Comparison of ENCODE assay signal across 22 cellular contexts in genomic region chr10:119540038-119540437, GRCh38. TPM values are rescaled to one million over a fixed set of nuclear protein-coding genes. Genes with fewer than 3 reads are reported as not detected.
A peak's percentile ranks its signal among the peaks of the same experiment; 100 is the strongest.
DNase-seq lines count a peak whose midpoint lies in the region; ATAC-seq and TF ChIP-seq lines count a peak whose summit lies in the region.
"Had no signal": no experiment of that assay in that cellular context is flagged by ENCODE, and none has a peak within 500 bp of the region (broad histone marks: within the 10 kb centered on the region; RNA-seq: fewer than 3 reads in every experiment).

No MANE protein-coding gene starts in this region.

- H3K36me3 ChIP-seq in GM06990 (ENCODE audit: control insufficient read depth, insufficient read depth, low read length) (peaks cover 1% of the 10 kb centered on the region; the same call in 1 of the 2 replicates), upper lobe of left lung (no peaks in the 10 kb centered on the region)
- H3K36me3 ChIP-seq: brain microvascular endothelial cell, left ventricle myocardium inferior had no signal

- WGBS in upper lobe of left lung, 2 donors = 94 to 96% methylated on average over 4 of the region's 4 CpGs

- H3K4me3 ChIP-seq in GM06990 (replicated peaks; ENCODE audit: low read depth, low read length) (peak overlapping the region; percentile 14), upper lobe of left lung (no peak overlapping the region)
- H3K4me3 ChIP-seq: mucosa of descending colon had no signal

- H3K36me3 Mint-ChIP-seq in T-helper 2 cell treated with Interferon-gamma antibody and Interleukin-4, amounts not matched to agents 5 μg/mL and 100 μg/mL, for 36 hours (ENCODE audit: low read depth) = peaks cover 27% of the 10 kb centered on the region
- H3K36me3 Mint-ChIP-seq in activated CD8-positive, alpha-beta T cell treated with anti-CD3 and anti-CD28 coated beads, Interleukin-2, amount 10 ng/mL, durations not matched to agents 7 days and 5 days (ENCODE audit: low read depth) = peaks cover 41% of the 10 kb centered on the region
- peaks cover 0 to 15% (median 0%) of the 10 kb centered on the region in 3 donors for H3K36me3 Mint-ChIP-seq in naive thymus-derived CD8-positive, alpha-beta T cell

- CTCF ChIA-PET in activated CD8-positive, alpha-beta T cell treated with anti-CD3 and anti-CD28 coated beads, Interleukin-2, amount 10 ng/mL, durations not matched to agents 7 days and 5 days (lab: Charles Lee) = interaction anchor here (1.3 to 5.4 kb wide), 11 partner anchors 10 to 341 kb away, joined by 3 to 43 read pairs (median 7); partner anchors contain the start of gene GRK5

- TF ChIP-seq POLR2A in upper lobe of left lung (IDR thresholded peaks at IDR 0.05) = no peak

- H3K4me1 ChIP-seq in upper lobe of left lung = peaks cover 10 to 28% (median 26%) of the 10 kb centered on the region in 4 donors

- no peak for TF ChIP-seq EP300 in upper lobe of left lung (IDR thresholded peaks at IDR 0.05)

- peak overlapping the region; percentile 78 for H3K4me3 Mint-ChIP-seq in T-helper 2 cell treated with Interferon-gamma antibody and Interleukin-4, amounts not matched to agents 5 μg/mL and 100 μg/mL, for 36 hours
- H3K4me3 Mint-ChIP-seq in activated CD8-positive, alpha-beta T cell treated with anti-CD3 and anti-CD28 coated beads, Interleukin-2, amount 10 ng/mL, durations not matched to agents 7 days and 5 days = peak overlapping the region; percentile 89
- peak overlapping the region; percentile 76 to 99 (median 95) for H3K4me3 Mint-ChIP-seq in naive thymus-derived CD8-positive, alpha-beta T cell

- no peak for TF ChIP-seq CTCF in GM06990 (IDR thresholded peaks at IDR 0.05; ENCODE audit: insufficient read depth, low read length, poor library complexity, severe bottlenecking)
- TF ChIP-seq CTCF in upper lobe of left lung (IDR thresholded peaks at IDR 0.05) = no peak

- ATAC-seq in activated CD8-positive, alpha-beta T cell treated with anti-CD3 and anti-CD28 coated beads, Interleukin-2, amount 10 ng/mL, durations not matched to agents 7 days and 5 days = no peak
- no peak for ATAC-seq in naive thymus-derived CD8-positive, alpha-beta T cell
- ATAC-seq in upper lobe of left lung (ENCODE audit: low FRiP score in 2 of 2) = no peak
- ATAC-seq: mucosa of descending colon had no signal

- peak overlapping the region; percentile 74 for H3K27ac Mint-ChIP-seq in T-helper 2 cell treated with Interferon-gamma antibody and Interleukin-4, amounts not matched to agents 5 μg/mL and 100 μg/mL, for 36 hours
- peak overlapping the region; percentile 79 for H3K27ac Mint-ChIP-seq in activated CD8-positive, alpha-beta T cell treated with anti-CD3 and anti-CD28 coated beads, Interleukin-2, amount 10 ng/mL, durations not matched to agents 7 days and 5 days
- peak overlapping the region; percentile 94 to 99 (median 97) for H3K27ac Mint-ChIP-seq in naive thymus-derived CD8-positive, alpha-beta T cell
- H3K27ac Mint-ChIP-seq: CD14-positive monocyte had no signal

- peaks cover 64% of the 10 kb centered on the region for H3K4me1 Mint-ChIP-seq in T-helper 2 cell treated with Interferon-gamma antibody and Interleukin-4, amounts not matched to agents 5 μg/mL and 100 μg/mL, for 36 hours (ENCODE audit: low read depth)
- peaks cover 65% of the 10 kb centered on the region for H3K4me1 Mint-ChIP-seq in activated CD8-positive, alpha-beta T cell treated with anti-CD3 and anti-CD28 coated beads, Interleukin-2, amount 10 ng/mL, durations not matched to agents 7 days and 5 days (ENCODE audit: low read depth)
- H3K4me1 Mint-ChIP-seq in naive thymus-derived CD8-positive, alpha-beta T cell = peaks cover 43 to 71% (median 61%) of the 10 kb centered on the region in 4 donors

- H3K9me3 ChIP-seq in upper lobe of left lung = no peaks in the 10 kb centered on the region
- H3K9me3 ChIP-seq: left ventricle myocardium inferior, mucosa of descending colon had no signal

- no peak overlapping the region for H3K27ac ChIP-seq in upper lobe of left lung
- H3K27ac ChIP-seq: brain microvascular endothelial cell, left ventricle myocardium inferior had no signal

- H3K27me3 ChIP-seq in GM06990 (replicated peaks; ENCODE audit: control insufficient read depth, insufficient read depth, low read length) = no peaks in the 10 kb centered on the region
- no peaks in the 10 kb centered on the region for H3K27me3 ChIP-seq in upper lobe of left lung
- H3K27me3 ChIP-seq: brain microvascular endothelial cell had no signal

- peaks cover 4% of the 10 kb centered on the region for H3K27me3 Mint-ChIP-seq in T-helper 2 cell treated with Interferon-gamma antibody and Interleukin-4, amounts not matched to agents 5 μg/mL and 100 μg/mL, for 36 hours (ENCODE audit: low read depth)
- no peaks in the 10 kb centered on the region for H3K27me3 Mint-ChIP-seq in activated CD8-positive, alpha-beta T cell treated with anti-CD3 and anti-CD28 coated beads, Interleukin-2, amount 10 ng/mL, durations not matched to agents 7 days and 5 days (ENCODE audit: low read depth)
- H3K27me3 Mint-ChIP-seq in naive thymus-derived CD8-positive, alpha-beta T cell = no peaks in the 10 kb centered on the region

- POLR2A ChIA-PET in activated CD8-positive, alpha-beta T cell treated with anti-CD3 and anti-CD28 coated beads, Interleukin-2, amount 10 ng/mL, durations not matched to agents 7 days and 5 days (lab: Charles Lee) = interaction anchor here (0.6 to 4.5 kb wide), 5 partner anchors 9 to 333 kb away, joined by 3 to 25 read pairs (median 3); partner anchors contain the start of gene GRK5
- POLR2A ChIA-PET in naive thymus-derived CD8-positive, alpha-beta T cell (lab: Charles Lee) = interaction anchor here (0.7 to 16.6 kb wide), 8 partner anchors 10 to 388 kb away, joined by 4 to 674 read pairs (median 14); partner anchors contain the start of genes BAG3 and GRK5

- no peaks in the 10 kb centered on the region for H3K9me3 Mint-ChIP-seq in T-helper 2 cell treated with Interferon-gamma antibody and Interleukin-4, amounts not matched to agents 5 μg/mL and 100 μg/mL, for 36 hours
- no peaks in the 10 kb centered on the region for H3K9me3 Mint-ChIP-seq in activated CD8-positive, alpha-beta T cell treated with anti-CD3 and anti-CD28 coated beads, Interleukin-2, amount 10 ng/mL, durations not matched to agents 7 days and 5 days (ENCODE audit: insufficient read depth)
- H3K9me3 Mint-ChIP-seq in naive thymus-derived CD8-positive, alpha-beta T cell = no peaks in the 10 kb centered on the region

- no peak for DNase-seq in T-helper 2 cell treated with Interferon-gamma antibody and Interleukin-4, amounts not matched to agents 5 μg/mL and 100 μg/mL, for 36 hours (ENCODE audit: low spot score)
- DNase-seq in T-helper 2 cell (no peak), GM06990 (ENCODE audit: extremely low read depth, insufficient read length) (no peak), upper lobe of left lung (no peak), NCI-H82 treated with DMSO at 0.1 percent for 48 hours (lab: John Stamatoyannopoulos, UW; ENCODE audit: unreplicated experiment) (no peak), retina (no peak)
- DNase-seq in activated CD8-positive, alpha-beta T cell treated with anti-CD3 and anti-CD28 coated beads, Interleukin-2, amount 10 ng/mL, durations not matched to agents 7 days and 5 days = no peak
- DNase-seq in naive thymus-derived CD8-positive, alpha-beta T cell = no peak
- DNase-seq: activated CD4-positive, alpha-beta T cell treated with anti-CD3 and anti-CD28 coated beads for 4 hours; activated gamma-delta T cell; brain microvascular endothelial cell; DMS79; GOT3; left ventricle myocardium inferior; mucosa of descending colon; NCI-H1694 treated with DMSO at 0.1 percent for 48 hours; NCI-H345; Right ventricle myocardium superior; stimulated activated CD4-positive, alpha-beta T cell treated with anti-CD3 and anti-CD28 coated beads, Interleukin-4, amount 100 ng/mL, for 4 hours; T1000; trophoblast cell had no signal

RNA-seq across cellular contexts. Expression of gene RGS10, which starts 2.5 kb away (rescaled TPM):
- total RNA-seq in activated CD8-positive, alpha-beta T cell treated with anti-CD3 and anti-CD28 coated beads, Interleukin-2, amount 10 ng/mL, durations not matched to agents 7 days and 5 days = 100 to 1,000 TPM; 166 TPM
- 100 to 1,000 TPM; 251 to 268 TPM for total RNA-seq in naive thymus-derived CD8-positive, alpha-beta T cell
- polyA plus RNA-seq in naive thymus-derived CD8-positive, alpha-beta T cell = 100 to 1,000 TPM; 409 to 533 (median 504) TPM
- total RNA-seq in upper lobe of left lung = 10 to 100 TPM; 11.7 to 39.3 (median 26.5) TPM

RNA-seq across cellular contexts. Expression of gene TIAL1, which starts 56.7 kb away (rescaled TPM):
- total RNA-seq in activated CD8-positive, alpha-beta T cell treated with anti-CD3 and anti-CD28 coated beads, Interleukin-2, amount 10 ng/mL, durations not matched to agents 7 days and 5 days = 100 to 1,000 TPM; 173 to 177 TPM
- total RNA-seq in naive thymus-derived CD8-positive, alpha-beta T cell = 100 to 1,000 TPM; 215 to 224 TPM
- polyA plus RNA-seq in naive thymus-derived CD8-positive, alpha-beta T cell = 10 to 100 TPM in 1 of 3 donors, 1 to 10 TPM in 2; 9.3 to 12.9 (median 9.4) TPM
- total RNA-seq in upper lobe of left lung = 100 to 1,000 TPM in 2 of 6 donors, 10 to 100 TPM in 4; 53.3 to 112 (median 87.9) TPM

Comparison
In these comparisons a context has a peak if more than half of its experiments do, and no peak if none do; other contexts are left out.
1. RNA of gene RGS10, which starts 2.5 kb away (total RNA-seq): 251 to 268 TPM in naive thymus-derived CD8-positive, alpha-beta T cell and 166 TPM in activated CD8-positive, alpha-beta T cell treated with anti-CD3 and anti-CD28 coated beads, Interleukin-2, amount 10 ng/mL, durations not matched to agents 7 days and 5 days; 11.7 to 39.3 TPM in upper lobe of left lung; every median in the first group is over 4 times any median in the second.
2. Peak in every context shown above with its lines, with median percentiles within 50 percentile points of each other: H3K27ac Mint-ChIP-seq and H3K4me3 Mint-ChIP-seq.